ENCODE assay signal across 37 cellular contexts in the genomic region with DNA sequence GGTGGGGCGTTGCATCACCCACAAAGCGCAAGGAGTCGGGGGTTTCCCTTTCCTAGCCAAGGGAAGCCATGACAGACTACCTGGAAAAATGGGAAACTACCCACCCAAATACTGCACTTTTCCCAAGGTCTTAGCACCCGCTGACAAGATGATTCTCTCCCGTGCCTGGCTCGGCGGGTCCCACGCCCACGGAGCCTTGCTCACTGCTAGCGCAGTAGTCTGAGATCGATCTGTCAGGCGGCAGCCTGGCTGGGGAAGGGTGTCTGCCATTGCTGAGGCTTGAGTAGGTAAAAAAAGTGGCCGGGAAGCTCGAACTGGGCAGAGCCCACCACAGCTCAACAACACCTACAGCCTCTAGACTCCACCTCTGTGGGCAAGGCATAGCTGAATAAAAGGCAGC.
"Had no signal": no experiment of that assay in that cellular context is flagged by ENCODE, and none has a peak within 500 bp of the region (broad histone marks: within the 10 kb centered on the region; RNA-seq: fewer than 3 reads in every experiment).

No MANE protein-coding gene starts in this region.

- H3K9me3 ChIP-seq: adrenal gland had no signal

- H3K4me3 ChIP-seq: adrenal gland, body of pancreas, breast epithelium had no signal

- H3K27me3 ChIP-seq: adrenal gland, body of pancreas, brain microvascular endothelial cell, breast epithelium had no signal

- DNase-seq: activated CD4-positive, alpha-beta memory T cell treated with anti-CD3 and anti-CD28 coated beads, Interleukin-2, amount 10 ng/mL, durations not matched to agents 7 days and 5 days; activated CD4-positive, alpha-beta T cell treated with anti-CD3 and anti-CD28 coated beads for 1 hour; activated CD4-positive, alpha-beta T cell treated with anti-CD3 and anti-CD28 coated beads for 36 hours; activated CD4-positive, alpha-beta T cell treated with anti-CD3 and anti-CD28 coated beads for 48 hours; activated CD4-positive, alpha-beta T cell treated with anti-CD3 and anti-CD28 coated beads, Interleukin-2, amount 10 ng/mL, durations not matched to agents 7 days and 5 days; activated CD4-positive, alpha-beta T cell treated with anti-CD3 and anti-CD28 coated beads, Interleukin-2, amount 50 U/mL, for 48 hours; activated CD4-positive, CD25-positive, alpha-beta regulatory T cell; activated CD8-positive, alpha-beta memory T cell treated with anti-CD3 and anti-CD28 coated beads for 24 hours; activated CD8-positive, alpha-beta memory T cell treated with anti-CD3 and anti-CD28 coated beads, Interleukin-2, amount 10 ng/mL, durations not matched to agents 7 days and 5 days; activated CD8-positive, alpha-beta memory T cell treated with anti-CD3 and anti-CD28 coated beads, Interleukin-2, amount 50 U/mL, for 48 hours; activated CD8-positive, alpha-beta T cell treated with anti-CD3 and anti-CD28 coated beads, Interleukin-2, amount 10 ng/mL, durations not matched to agents 7 days and 5 days; activated effector memory CD4-positive, alpha-beta T cell treated with anti-CD3 and anti-CD28 coated beads, Interleukin-2, amount 50 U/mL, for 16 hours; activated gamma-delta T cell treated with Interleukin-2 at 50 U/mL for 16 hours; activated naive CD4-positive, alpha-beta T cell; activated naive CD4-positive, alpha-beta T cell treated with anti-CD3 and anti-CD28 coated beads for 36 hours; activated naive CD4-positive, alpha-beta T cell treated with anti-CD3 and anti-CD28 coated beads, Interleukin-2, amount 50 U/mL, for 16 hours; activated naive CD8-positive, alpha-beta T cell treated with anti-CD3 and anti-CD28 coated beads for 36 hours; activated T-cell treated with anti-CD3 and anti-CD28 coated beads, Interleukin-2, amount 50 U/mL, for 1 hour; activated T-cell treated with anti-CD3 and anti-CD28 coated beads, Interleukin-2, amount 50 U/mL, for 4 hours; adrenal gland; amniotic stem cell; aorta; body of pancreas; brain microvascular endothelial cell; cerebellar nuclear complex; T-helper 1 cell; T-helper 2 cell; T-helper 9 cell; WERI-Rb-1 had no signal

- H3K36me3 ChIP-seq: adrenal gland, brain microvascular endothelial cell, breast epithelium, WERI-Rb-1 had no signal

- H3K4me1 Mint-ChIP-seq: activated CD4-positive, alpha-beta memory T cell treated with anti-CD3 and anti-CD28 coated beads, Interleukin-2, amount 10 ng/mL, durations not matched to agents 7 days and 5 days; WTC11 had no signal

- H3K4me3 Mint-ChIP-seq: activated CD4-positive, alpha-beta memory T cell treated with anti-CD3 and anti-CD28 coated beads, Interleukin-2, amount 10 ng/mL, durations not matched to agents 7 days and 5 days; activated CD4-positive, alpha-beta T cell treated with anti-CD3 and anti-CD28 coated beads for 36 hours; activated CD4-positive, alpha-beta T cell treated with anti-CD3 and anti-CD28 coated beads, Interleukin-2, amount 10 ng/mL, durations not matched to agents 7 days and 5 days; activated CD8-positive, alpha-beta memory T cell treated with anti-CD3 and anti-CD28 coated beads, Interleukin-2, amount 10 ng/mL, durations not matched to agents 7 days and 5 days; activated CD8-positive, alpha-beta T cell treated with anti-CD3 and anti-CD28 coated beads, Interleukin-2, amount 10 ng/mL, durations not matched to agents 7 days and 5 days; activated naive CD4-positive, alpha-beta T cell treated with anti-CD3 and anti-CD28 coated beads for 36 hours; activated naive CD8-positive, alpha-beta T cell treated with anti-CD3 and anti-CD28 coated beads for 36 hours; activated T-cell treated with anti-CD3 and anti-CD28 coated beads, Interleukin-2, amount 50 U/mL, for 4 hours; activated T-helper 17 cell treated with anti-CD3 and anti-CD28 coated beads, Interleukin-2, amount 50 U/mL, for 72 hours; central memory CD8-positive, alpha-beta T cell; T-helper 1 cell treated with Interleukin-12 subunit alpha and Interleukin-12 subunit beta and Interleukin-4 antibody, amounts not matched to agents 30 μg/mL and 1 μg/mL, for 36 hours; T-helper 2 cell treated with Interferon-gamma antibody and Interleukin-4, amounts not matched to agents 5 μg/mL and 100 μg/mL, for 36 hours; WTC11 had no signal

- H3K27me3 Mint-ChIP-seq: activated CD4-positive, alpha-beta memory T cell treated with anti-CD3 and anti-CD28 coated beads, Interleukin-2, amount 10 ng/mL, durations not matched to agents 7 days and 5 days; activated CD4-positive, alpha-beta T cell treated with anti-CD3 and anti-CD28 coated beads for 36 hours; activated CD4-positive, alpha-beta T cell treated with anti-CD3 and anti-CD28 coated beads, Interleukin-2, amount 10 ng/mL, durations not matched to agents 7 days and 5 days; activated CD8-positive, alpha-beta memory T cell treated with anti-CD3 and anti-CD28 coated beads, Interleukin-2, amount 10 ng/mL, durations not matched to agents 7 days and 5 days; activated naive CD8-positive, alpha-beta T cell treated with anti-CD3 and anti-CD28 coated beads for 36 hours; activated T-helper 17 cell treated with anti-CD3 and anti-CD28 coated beads, Interleukin-2, amount 50 U/mL, for 72 hours; central memory CD8-positive, alpha-beta T cell had no signal

- H3K27ac Mint-ChIP-seq: activated CD4-positive, alpha-beta memory T cell treated with anti-CD3 and anti-CD28 coated beads, Interleukin-2, amount 10 ng/mL, durations not matched to agents 7 days and 5 days; activated CD4-positive, alpha-beta T cell treated with anti-CD3 and anti-CD28 coated beads for 36 hours; activated CD4-positive, alpha-beta T cell treated with anti-CD3 and anti-CD28 coated beads, Interleukin-2, amount 10 ng/mL, durations not matched to agents 7 days and 5 days; activated CD8-positive, alpha-beta memory T cell treated with anti-CD3 and anti-CD28 coated beads, Interleukin-2, amount 10 ng/mL, durations not matched to agents 7 days and 5 days; activated CD8-positive, alpha-beta T cell treated with anti-CD3 and anti-CD28 coated beads, Interleukin-2, amount 10 ng/mL, durations not matched to agents 7 days and 5 days; activated naive CD4-positive, alpha-beta T cell treated with anti-CD3 and anti-CD28 coated beads, Interleukin-2, amount 50 U/mL, for 72 hours; activated naive CD8-positive, alpha-beta T cell treated with anti-CD3 and anti-CD28 coated beads for 36 hours; activated T-helper 17 cell treated with anti-CD3 and anti-CD28 coated beads, Interleukin-2, amount 50 U/mL, for 72 hours; T-helper 1 cell treated with Interleukin-12 subunit alpha and Interleukin-12 subunit beta and Interleukin-4 antibody, amounts not matched to agents 30 μg/mL and 1 μg/mL, for 36 hours; T-helper 2 cell treated with Interferon-gamma antibody and Interleukin-4, amounts not matched to agents 5 μg/mL and 100 μg/mL, for 36 hours; WTC11 had no signal

- ATAC-seq: activated CD4-positive, alpha-beta T cell treated with anti-CD3 and anti-CD28 coated beads for 36 hours; activated CD4-positive, CD25-positive, alpha-beta regulatory T cell treated with anti-CD3 and anti-CD28 coated beads, Interleukin-2, amount 50 U/mL, for 24 hours; activated CD8-positive, alpha-beta memory T cell treated with anti-CD3 and anti-CD28 coated beads, Interleukin-2, amount 10 ng/mL, durations not matched to agents 7 days and 5 days; activated CD8-positive, alpha-beta T cell treated with anti-CD3 and anti-CD28 coated beads, Interleukin-2, amount 10 ng/mL, durations not matched to agents 7 days and 5 days; activated naive CD4-positive, alpha-beta T cell treated with anti-CD3 and anti-CD28 coated beads, Interleukin-2, amount 50 U/mL, for 72 hours; activated T-cell treated with anti-CD3 and anti-CD28 coated beads, Interleukin-2, amount 50 U/mL, for 4 hours; activated T-helper 17 cell treated with anti-CD3 and anti-CD28 coated beads, Interleukin-2, amount 50 U/mL, for 72 hours; body of pancreas; WTC11 had no signal

- H3K4me1 ChIP-seq: adrenal gland, breast epithelium had no signal

- H3K27ac ChIP-seq: adrenal gland, body of pancreas, brain microvascular endothelial cell, breast epithelium, WERI-Rb-1 had no signal
